ENCODE assay signal across 20 cellular contexts in genomic region chr3:140931016-140931454, GRCh38. TPM values are rescaled to one million over a fixed set of nuclear protein-coding genes. Genes with fewer than 3 reads are reported as not detected.
DNase-seq lines count a peak whose midpoint lies in the region; ATAC-seq and TF ChIP-seq lines count a peak whose summit lies in the region.
"Had no signal": no experiment of that assay in that cellular context is flagged by ENCODE, and none has a peak within 500 bp of the region (broad histone marks: within the 10 kb centered on the region; RNA-seq: fewer than 3 reads in every experiment).

No MANE protein-coding gene starts in this region.

- no peaks in the 10 kb centered on the region for H3K9me3 ChIP-seq in mammary epithelial cell (replicated peaks; ENCODE audit: insufficient read depth, low read length)
- H3K9me3 ChIP-seq in breast epithelium = no peaks in the 10 kb centered on the region
- no peaks in the 10 kb centered on the region for H3K9me3 ChIP-seq in iPS-20b (ENCODE audit: insufficient read depth, low read depth, low read length)
- H3K9me3 ChIP-seq in smooth muscle cell (replicated peaks; ENCODE audit: low read depth) = peaks cover 1% of the 10 kb centered on the region
- H3K9me3 ChIP-seq: vagina had no signal

- no peak overlapping the region for H3K4me3 Mint-ChIP-seq in activated CD4-positive, alpha-beta memory T cell treated with anti-CD3 and anti-CD28 coated beads, Interleukin-2, amount 10 ng/mL, durations not matched to agents 7 days and 5 days
- H3K4me3 Mint-ChIP-seq: activated CD4-positive, alpha-beta T cell treated with anti-CD3 and anti-CD28 coated beads for 36 hours; CD4-positive, alpha-beta memory T cell; naive thymus-derived CD4-positive, alpha-beta T cell had no signal

- H3K9me3 Mint-ChIP-seq in activated CD4-positive, alpha-beta memory T cell treated with anti-CD3 and anti-CD28 coated beads, Interleukin-2, amount 10 ng/mL, durations not matched to agents 7 days and 5 days = no peaks in the 10 kb centered on the region

- H4K20me1 ChIP-seq in mammary epithelial cell (ENCODE audit: insufficient read depth, low read length) (no peaks in the 10 kb centered on the region), smooth muscle cell (ENCODE audit: low read depth) (no peaks in the 10 kb centered on the region)

- BruUV-seq in mammary epithelial cell (replicated peaks; lab: Mats Ljungman, UMichigan) = no TSS peak

- H3F3A ChIP-seq in smooth muscle cell (ENCODE audit: low read depth) = no peaks in the 10 kb centered on the region

- no peak for TF ChIP-seq CTCF in mammary epithelial cell (conservative IDR thresholded peaks at IDR 0.05 in 1 of 2, IDR thresholded peaks at IDR 0.05 in 1 of 2; ENCODE audit: extremely low read depth in 1 of 2, insufficient read depth in 1 of 2, low read depth in 1 of 2, low read length in 2 of 2)
- TF ChIP-seq CTCF in breast epithelium (IDR thresholded peaks at IDR 0.05) = no peak
- TF ChIP-seq CTCF in choroid plexus epithelial cell (conservative IDR thresholded peaks at IDR 0.05; ENCODE audit: low read depth, low read length) = no peak
- TF ChIP-seq CTCF in smooth muscle cell (IDR thresholded peaks at IDR 0.05; ENCODE audit: borderline replicate concordance, insufficient read depth, poor library complexity, severe bottlenecking) = no peak

- H3K36me3 ChIP-seq in mammary epithelial cell (ENCODE audit: insufficient read depth, low read length) (no peaks in the 10 kb centered on the region), breast epithelium (no peaks in the 10 kb centered on the region), iPS-20b (ENCODE audit: insufficient read depth, low read depth, low read length) (no peaks in the 10 kb centered on the region), smooth muscle cell (ENCODE audit: low read depth) (no peaks in the 10 kb centered on the region)
- H3K36me3 ChIP-seq: brain microvascular endothelial cell, vagina had no signal

- H3K4me1 ChIP-seq in mammary epithelial cell (ENCODE audit: insufficient read depth, low read length) (no peaks in the 10 kb centered on the region), breast epithelium (no peaks in the 10 kb centered on the region), iPS-20b (ENCODE audit: insufficient read depth, low read length) (no peaks in the 10 kb centered on the region), smooth muscle cell (ENCODE audit: low read depth) (peaks cover 5% of the 10 kb centered on the region)
- H3K4me1 ChIP-seq: vagina had no signal

- 5% methylated on average over 11 of the region's 12 CpGs for WGBS in mammary epithelial cell (ENCODE audit: low coverage, missing lambda C conversion rate)
- WGBS in smooth muscle cell (ENCODE audit: low lambda C conversion rate) = 6% methylated on average over 12 of the region's 12 CpGs

- ATAC-seq in HG03039 (IDR thresholded peaks at IDR 0.05; ENCODE audit: unreplicated experiment) = no peak
- ATAC-seq: activated CD4-positive, alpha-beta T cell treated with anti-CD3 and anti-CD28 coated beads for 36 hours; naive thymus-derived CD4-positive, alpha-beta T cell had no signal

- DNase-seq in mammary epithelial cell = no peak
- no peak for DNase-seq in breast epithelium (ENCODE audit: low spot score in 2 of 2)
- DNase-seq in choroid plexus epithelial cell (ENCODE audit: low read depth) = no peak
- no peak for DNase-seq in smooth muscle cell (lab: John Stamatoyannopoulos, UW; ENCODE audit: unreplicated experiment)
- DNase-seq in activated CD4-positive, alpha-beta memory T cell treated with anti-CD3 and anti-CD28 coated beads, Interleukin-2, amount 10 ng/mL, durations not matched to agents 7 days and 5 days = no peak
- no peak for DNase-seq in HuH-7 (ENCODE audit: low spot score)
- DNase-seq: activated CD4-positive, alpha-beta T cell treated with anti-CD3 and anti-CD28 coated beads for 36 hours; activated CD8-positive, alpha-beta memory T cell treated with anti-CD3 and anti-CD28 coated beads, Interleukin-2, amount 50 U/mL, for 48 hours; activated naive CD4-positive, alpha-beta T cell treated with Interleukin-2 at 50 U/mL for 16 hours; brain microvascular endothelial cell; CD4-positive, alpha-beta memory T cell; DMS79; effector memory CD4-positive, alpha-beta T cell; naive thymus-derived CD4-positive, alpha-beta T cell; NCI-H187 treated with DMSO at 0.1 percent for 48 hours; NCI-H510A; SIG-M5 had no signal

- H3K4me2 ChIP-seq in mammary epithelial cell (ENCODE audit: insufficient read depth, low read depth, low read length) = peak overlapping the region; percentile 48
- peak overlapping the region; percentile 28 for H3K4me2 ChIP-seq in smooth muscle cell

- no peaks in the 10 kb centered on the region for H3K79me2 ChIP-seq in mammary epithelial cell (ENCODE audit: insufficient read depth, low read length)
- no peaks in the 10 kb centered on the region for H3K79me2 ChIP-seq in smooth muscle cell (ENCODE audit: low read depth)

- in situ Hi-C loops in mammary epithelial cell (cut with MboI; ENCODE audit: low sequenced_read_pairs in 2 of 2) = no loop called here

- intact Hi-C loops in mammary epithelial cell (cut with micrococcal nuclease) (no loop called here), breast epithelium (cut with DNase I; ENCODE audit: low total_unique reads) (no loop called here)

- H3K27ac Mint-ChIP-seq in activated CD4-positive, alpha-beta memory T cell treated with anti-CD3 and anti-CD28 coated beads, Interleukin-2, amount 10 ng/mL, durations not matched to agents 7 days and 5 days = no peak overlapping the region
- H3K27ac Mint-ChIP-seq: activated CD4-positive, alpha-beta T cell treated with anti-CD3 and anti-CD28 coated beads for 36 hours; CD4-positive, alpha-beta memory T cell had no signal

- H3K27me3 Mint-ChIP-seq in activated CD4-positive, alpha-beta memory T cell treated with anti-CD3 and anti-CD28 coated beads, Interleukin-2, amount 10 ng/mL, durations not matched to agents 7 days and 5 days = peaks cover 22% of the 10 kb centered on the region

- no peak overlapping the region for H3K9ac ChIP-seq in mammary epithelial cell (ENCODE audit: insufficient read depth, low read length)
- peak overlapping the region; percentile 69; the same call in 1 of the 2 replicates for H3K9ac ChIP-seq in iPS-20b (ENCODE audit: low read depth, low read length)
- H3K9ac ChIP-seq in smooth muscle cell (ENCODE audit: low read depth) = no peak overlapping the region

- peak overlapping the region in 1 of 3 experiments; percentile 9 for H3K4me3 ChIP-seq in mammary epithelial cell (replicated peaks in 1 of 3; ENCODE audit: insufficient read depth in 1 of 3, low read depth in 2 of 3, low read length in 3 of 3)
- no peak overlapping the region for H3K4me3 ChIP-seq in breast epithelium
- peak overlapping the region; percentile 33 for H3K4me3 ChIP-seq in choroid plexus epithelial cell (ENCODE audit: low read depth, low read length)
- peak overlapping the region; percentile 83 for H3K4me3 ChIP-seq in iPS-20b (ENCODE audit: low read length)
- H3K4me3 ChIP-seq in smooth muscle cell = no peak overlapping the region
- H3K4me3 ChIP-seq: vagina had no signal

- H3K27ac ChIP-seq in mammary epithelial cell (ENCODE audit: insufficient read depth, low read depth, low read length) = no peak overlapping the region
- H3K27ac ChIP-seq in breast epithelium = no peak overlapping the region
- H3K27ac ChIP-seq in iPS-20b (ENCODE audit: low read length) = no peak overlapping the region
- H3K27ac ChIP-seq in smooth muscle cell (ENCODE audit: low read depth) = no peak overlapping the region
- H3K27ac ChIP-seq: brain microvascular endothelial cell, vagina had no signal

- dilution Hi-C loops in mammary epithelial cell (cut with HindIII; ENCODE audit: low sequenced_read_pairs) = no loop called here

- H2AFZ ChIP-seq in mammary epithelial cell (ENCODE audit: low read depth, low read length) (peak overlapping the region; percentile 64), smooth muscle cell (ENCODE audit: low read depth) (no peak overlapping the region)

- TF ChIP-seq POLR2A in breast epithelium (IDR thresholded peaks at IDR 0.05) = no peak

- H3K36me3 Mint-ChIP-seq in activated CD4-positive, alpha-beta memory T cell treated with anti-CD3 and anti-CD28 coated beads, Interleukin-2, amount 10 ng/mL, durations not matched to agents 7 days and 5 days (ENCODE audit: low read depth) = no peaks in the 10 kb centered on the region
- H3K36me3 Mint-ChIP-seq: CD4-positive, alpha-beta memory T cell had no signal

- POLR2A ChIA-PET in activated CD4-positive, alpha-beta memory T cell treated with anti-CD3 and anti-CD28 coated beads, Interleukin-2, amount 10 ng/mL, durations not matched to agents 7 days and 5 days (lab: Charles Lee) = no interaction called here

- H3K4me1 Mint-ChIP-seq in activated CD4-positive, alpha-beta memory T cell treated with anti-CD3 and anti-CD28 coated beads, Interleukin-2, amount 10 ng/mL, durations not matched to agents 7 days and 5 days = no peaks in the 10 kb centered on the region
- H3K4me1 Mint-ChIP-seq: CD4-positive, alpha-beta memory T cell; naive thymus-derived CD4-positive, alpha-beta T cell had no signal

- no peaks in the 10 kb centered on the region for H3K27me3 ChIP-seq in mammary epithelial cell (ENCODE audit: insufficient read depth, low read length)
- no peaks in the 10 kb centered on the region for H3K27me3 ChIP-seq in breast epithelium
- H3K27me3 ChIP-seq in iPS-20b (ENCODE audit: insufficient read depth, low read length) = no peaks in the 10 kb centered on the region; the same call in 1 of the 2 replicates
- H3K27me3 ChIP-seq in smooth muscle cell (ENCODE audit: low read depth) = peaks cover 5% of the 10 kb centered on the region
- H3K27me3 ChIP-seq: vagina had no signal

- CTCF ChIA-PET in mammary epithelial cell (lab: Charles Lee; ENCODE audit: low non-redundant PET) = no interaction called here
- CTCF ChIA-PET in activated CD4-positive, alpha-beta memory T cell treated with anti-CD3 and anti-CD28 coated beads, Interleukin-2, amount 10 ng/mL, durations not matched to agents 7 days and 5 days (lab: Charles Lee) = no interaction called here

RNA-seq across cellular contexts. Expression of gene SLC25A36, which starts 10.6 kb away (rescaled TPM):
- 10 to 100 TPM; 59.9 to 89.0 TPM for total RNA-seq in mammary epithelial cell
- 31.6 TPM for polyA plus RNA-seq in mammary epithelial cell
- polyA minus RNA-seq in mammary epithelial cell = 74.3 TPM
- 100 to 1,000 TPM in 1 of 3 donors, 10 to 100 TPM in 2; 74.7 to 111 (median 86.7) TPM for total RNA-seq in breast epithelium
- 79.2 and 109 TPM in 2 replicates for total RNA-seq in smooth muscle cell
- polyA plus RNA-seq in smooth muscle cell = 27.6 and 31.2 TPM in 2 replicates
- total RNA-seq in activated CD4-positive, alpha-beta memory T cell treated with anti-CD3 and anti-CD28 coated beads, Interleukin-2, amount 10 ng/mL, durations not matched to agents 7 days and 5 days = 10 to 100 TPM; 44.8 to 51.8 TPM

Comparison
In these comparisons a context has a peak if more than half of its experiments do, and no peak if none do; other contexts are left out.
1. H3K4me3 ChIP-seq: peak in choroid plexus epithelial cell (single experiment) and iPS-20b (single experiment); none in breast epithelium (0 of 3) and smooth muscle cell (single experiment).